Comparison of ENCODE assay signal across 13 cellular contexts in the genomic region with DNA sequence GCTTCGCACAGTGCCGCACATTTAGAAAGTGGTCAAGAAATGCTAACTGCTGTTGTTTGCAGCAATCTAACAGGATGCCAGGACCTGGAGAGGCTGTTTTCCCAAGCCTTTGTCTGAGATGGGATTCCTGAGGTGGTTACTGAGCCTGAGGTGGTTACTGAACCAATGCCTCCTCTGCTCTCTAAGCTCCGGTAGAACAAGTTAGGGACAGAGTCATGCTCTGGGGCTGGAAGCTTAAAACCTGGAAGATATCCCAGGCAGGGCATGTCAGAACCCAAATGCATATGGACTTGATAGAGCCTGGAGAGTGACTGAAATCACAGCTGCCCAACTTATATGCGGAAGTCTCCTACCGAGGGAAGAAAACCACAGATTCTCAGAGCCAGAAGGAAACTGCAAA. TPM values are rescaled to one million over a fixed set of nuclear protein-coding genes. Genes with fewer than 3 reads are reported as not detected.
"Had no signal": no experiment of that assay in that cellular context is flagged by ENCODE, and none has a peak within 500 bp of the region (broad histone marks: within the 10 kb centered on the region; RNA-seq: fewer than 3 reads in every experiment).

No MANE protein-coding gene starts in this region.

- ATAC-seq: activated CD8-positive, alpha-beta T cell treated with anti-CD3 and anti-CD28 coated beads, Interleukin-2, amount 10 ng/mL, durations not matched to agents 7 days and 5 days; T-cell; upper lobe of right lung had no signal

- H3K4me3 Mint-ChIP-seq: activated CD8-positive, alpha-beta T cell treated with anti-CD3 and anti-CD28 coated beads, Interleukin-2, amount 10 ng/mL, durations not matched to agents 7 days and 5 days; activated T-helper 1 cell treated with anti-CD3 and anti-CD28 coated beads, Interleukin-12 subunit alpha, Interleukin-12 subunit beta, Interleukin-2, Interleukin-4 antibody, amounts not matched to agents 30 ng/mL and 10 ng/mL and 1 ng/mL, durations not matched to agents 14 hours and 24 hours and 36 hours; nephron; T-cell had no signal

- H3K27ac Mint-ChIP-seq: activated CD8-positive, alpha-beta T cell treated with anti-CD3 and anti-CD28 coated beads, Interleukin-2, amount 10 ng/mL, durations not matched to agents 7 days and 5 days; activated T-helper 1 cell treated with anti-CD3 and anti-CD28 coated beads, Interleukin-12 subunit alpha, Interleukin-12 subunit beta, Interleukin-2, Interleukin-4 antibody, amounts not matched to agents 30 ng/mL and 10 ng/mL and 1 ng/mL, durations not matched to agents 14 hours and 24 hours and 36 hours; nephron; T-cell had no signal

- H3K36me3 ChIP-seq: upper lobe of right lung, WERI-Rb-1 had no signal

- H3K9me3 Mint-ChIP-seq: activated T-helper 1 cell treated with anti-CD3 and anti-CD28 coated beads, Interleukin-12 subunit alpha, Interleukin-12 subunit beta, Interleukin-2, Interleukin-4 antibody, amounts not matched to agents 30 ng/mL and 10 ng/mL and 1 ng/mL, durations not matched to agents 14 hours and 24 hours and 36 hours; nephron; T-cell had no signal

- H3K4me1 Mint-ChIP-seq: nephron had no signal

- H3K27me3 ChIP-seq: upper lobe of right lung had no signal

- H3K4me3 ChIP-seq: upper lobe of right lung had no signal

- DNase-seq: activated CD4-positive, alpha-beta T cell treated with anti-CD3 and anti-CD28 coated beads for 4 hours; activated CD8-positive, alpha-beta memory T cell treated with anti-CD3 and anti-CD28 coated beads, Interleukin-2, amount 50 U/mL, for 48 hours; activated CD8-positive, alpha-beta T cell treated with anti-CD3 and anti-CD28 coated beads, Interleukin-2, amount 10 ng/mL, durations not matched to agents 7 days and 5 days; activated naive CD4-positive, alpha-beta T cell; effector CD8-positive, alpha-beta T cell; foreskin fibroblast; stimulated activated CD4-positive, alpha-beta T cell treated with anti-CD3 and anti-CD28 coated beads, Interleukin-12 subunit alpha, Interleukin-12 subunit beta, amount 100 ng/mL, for 4 hours; stimulated activated naive CD4-positive, alpha-beta T cell treated with Interleukin-2 at 50 U/mL for 16 hours; T-cell; upper lobe of right lung; WERI-Rb-1 had no signal

- H3K36me3 Mint-ChIP-seq: T-cell had no signal

- H3K27ac ChIP-seq: upper lobe of right lung, WERI-Rb-1 had no signal

- H3K4me1 ChIP-seq: upper lobe of right lung had no signal

- H3K9me3 ChIP-seq: upper lobe of right lung had no signal

RNA-seq across cellular contexts. Expression of gene FAT2, which starts 46.5 kb away (rescaled TPM):
- total RNA-seq: activated CD8-positive, alpha-beta T cell treated with anti-CD3 and anti-CD28 coated beads, Interleukin-2, amount 10 ng/mL, durations not matched to agents 7 days and 5 days; activated T-helper 1 cell treated with anti-CD3 and anti-CD28 coated beads, Interleukin-12 subunit alpha, Interleukin-12 subunit beta, Interleukin-2, Interleukin-4 antibody, amounts not matched to agents 30 ng/mL and 10 ng/mL and 1 ng/mL, durations not matched to agents 14 hours and 24 hours and 36 hours; T-cell had no signal

RNA-seq across cellular contexts. Expression of gene SPARC, which starts 49.0 kb away (rescaled TPM):
- total RNA-seq: activated CD8-positive, alpha-beta T cell treated with anti-CD3 and anti-CD28 coated beads, Interleukin-2, amount 10 ng/mL, durations not matched to agents 7 days and 5 days; activated T-helper 1 cell treated with anti-CD3 and anti-CD28 coated beads, Interleukin-12 subunit alpha, Interleukin-12 subunit beta, Interleukin-2, Interleukin-4 antibody, amounts not matched to agents 30 ng/mL and 10 ng/mL and 1 ng/mL, durations not matched to agents 14 hours and 24 hours and 36 hours had no signal
